Comparison of ENCODE assay signal across 2 cellular contexts in the genomic region with DNA sequence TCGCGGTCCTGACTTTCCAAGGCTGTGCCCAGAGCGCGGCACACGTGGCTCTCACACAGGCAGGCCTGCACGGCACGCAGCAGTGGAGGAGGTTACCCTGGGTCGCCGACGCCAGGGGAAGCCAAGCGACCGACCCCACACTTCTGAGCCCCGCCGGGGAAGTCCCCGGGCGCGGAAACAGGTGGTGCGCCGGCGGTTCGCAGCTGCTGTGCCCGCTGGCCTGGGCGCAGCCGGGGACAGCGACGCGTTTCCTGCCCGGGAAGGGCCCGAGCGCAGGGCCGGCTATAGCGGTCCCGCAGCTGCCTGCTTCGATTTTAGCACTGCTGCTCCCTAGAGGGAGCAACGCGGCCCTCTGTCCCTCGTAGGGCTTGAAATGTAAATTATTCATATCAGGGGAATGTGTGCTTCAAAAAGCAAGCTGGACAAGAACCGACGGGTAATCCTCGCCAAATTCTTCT.
TF ChIP-seq lines count a peak whose summit lies in the region.

No MANE protein-coding gene starts in this region.

TF ChIP-seq in HCT116, 20 proteins besides CTCF, POLR2A, EP300 and RAD21:
- TF ChIP-seq, protein P1, sequence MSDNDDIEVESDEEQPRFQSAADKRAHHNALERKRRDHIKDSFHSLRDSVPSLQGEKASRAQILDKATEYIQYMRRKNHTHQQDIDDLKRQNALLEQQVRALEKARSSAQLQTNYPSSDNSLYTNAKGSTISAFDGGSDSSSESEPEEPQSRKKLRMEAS (IDR thresholded peaks at IDR 0.05), result peak; percentile 94
- TF ChIP-seq CBX3 (IDR thresholded peaks at IDR 0.05; ENCODE audit: low read depth) (0 out of 2 replicates have a peak, but pooled peaks have one; percentile 14), ZFX (IDR thresholded peaks at IDR 0.05) (peak; percentile 96), POLR2AphosphoS5 (IDR thresholded peaks at IDR 0.05; ENCODE audit: low read depth, low read length) (peak; percentile 72)

TF ChIP-seq in SK-N-SH treated with all-trans-retinoic acid at 6 μM for 48 hours, 23 proteins besides CTCF, POLR2A, EP300 and RAD21 (continued from another document):
- TF ChIP-seq, protein P2, sequence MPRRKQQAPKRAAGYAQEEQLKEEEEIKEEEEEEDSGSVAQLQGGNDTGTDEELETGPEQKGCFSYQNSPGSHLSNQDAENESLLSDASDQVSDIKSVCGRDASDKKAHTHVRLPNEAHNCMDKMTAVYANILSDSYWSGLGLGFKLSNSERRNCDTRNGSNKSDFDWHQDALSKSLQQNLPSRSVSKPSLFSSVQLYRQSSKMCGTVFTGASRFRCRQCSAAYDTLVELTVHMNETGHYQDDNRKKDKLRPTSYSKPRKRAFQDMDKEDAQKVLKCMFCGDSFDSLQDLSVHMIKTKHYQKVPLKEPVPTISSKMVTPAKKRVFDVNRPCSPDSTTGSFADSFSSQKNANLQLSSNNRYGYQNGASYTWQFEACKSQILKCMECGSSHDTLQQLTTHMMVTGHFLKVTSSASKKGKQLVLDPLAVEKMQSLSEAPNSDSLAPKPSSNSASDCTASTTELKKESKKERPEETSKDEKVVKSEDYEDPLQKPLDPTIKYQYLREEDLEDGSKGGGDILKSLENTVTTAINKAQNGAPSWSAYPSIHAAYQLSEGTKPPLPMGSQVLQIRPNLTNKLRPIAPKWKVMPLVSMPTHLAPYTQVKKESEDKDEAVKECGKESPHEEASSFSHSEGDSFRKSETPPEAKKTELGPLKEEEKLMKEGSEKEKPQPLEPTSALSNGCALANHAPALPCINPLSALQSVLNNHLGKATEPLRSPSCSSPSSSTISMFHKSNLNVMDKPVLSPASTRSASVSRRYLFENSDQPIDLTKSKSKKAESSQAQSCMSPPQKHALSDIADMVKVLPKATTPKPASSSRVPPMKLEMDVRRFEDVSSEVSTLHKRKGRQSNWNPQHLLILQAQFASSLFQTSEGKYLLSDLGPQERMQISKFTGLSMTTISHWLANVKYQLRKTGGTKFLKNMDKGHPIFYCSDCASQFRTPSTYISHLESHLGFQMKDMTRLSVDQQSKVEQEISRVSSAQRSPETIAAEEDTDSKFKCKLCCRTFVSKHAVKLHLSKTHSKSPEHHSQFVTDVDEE (CRISPR knock-in tag; IDR thresholded peaks at IDR 0.05), result 0 out of 2 replicates have a peak, but pooled peaks have one; percentile 57
- peak; percentile 36; the same call in 1 of the 2 replicates for TF ChIP-seq TCF4 (CRISPR knock-in tag; IDR thresholded peaks at IDR 0.05; ENCODE audit: borderline replicate concordance)
- TF ChIP-seq ZNF8 (CRISPR knock-in tag; IDR thresholded peaks at IDR 0.05), result 0 out of 2 replicates have a peak, but pooled peaks have one; percentile 5
- peak; percentile 56; the same call in 1 of the 2 replicates for TF ChIP-seq ZFP3 (CRISPR knock-in tag; IDR thresholded peaks at IDR 0.05)
